In the genomic region with DNA sequence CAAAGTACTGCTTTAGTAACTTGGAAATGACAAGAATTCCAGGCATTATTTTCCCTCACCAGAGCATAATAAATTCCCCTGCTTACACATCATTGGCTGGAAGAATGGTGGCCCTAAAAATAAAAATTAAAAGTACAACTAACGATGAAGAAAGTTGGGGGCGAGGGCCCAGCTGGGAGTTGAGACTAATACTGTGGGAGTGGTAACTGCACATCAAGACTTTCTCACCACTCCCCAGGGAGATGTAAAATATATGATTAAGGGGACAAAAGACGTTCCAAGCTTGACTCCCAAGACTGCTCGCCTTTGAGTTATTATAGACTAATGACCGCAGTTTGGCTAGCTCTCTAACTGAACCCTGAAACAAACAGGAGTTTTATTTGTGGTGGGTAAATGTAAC, we compare ENCODE assay signal across 27 cellular contexts. TPM values are rescaled to one million over a fixed set of nuclear protein-coding genes. Genes with fewer than 3 reads are reported as not detected.
"Had no signal": no experiment of that assay in that cellular context is flagged by ENCODE, and none has a peak within 500 bp of the region (broad histone marks: within the 10 kb centered on the region; RNA-seq: fewer than 3 reads in every experiment).

No MANE protein-coding gene starts in this region.

- H3K9me3 ChIP-seq: lower lobe of right lung, stomach, suprapubic skin, transverse colon had no signal

- FAIRE-seq: kidney, urothelium cell line had no signal

- H3K4me3 ChIP-seq: lower lobe of right lung, smooth muscle cell, stomach, suprapubic skin, transverse colon had no signal

- H3K27me3 ChIP-seq: foreskin keratinocyte, stomach, suprapubic skin, transverse colon had no signal

- H3K27ac ChIP-seq: foreskin keratinocyte, lower lobe of right lung, stomach, suprapubic skin, transverse colon had no signal

- H3K4me1 ChIP-seq: foreskin keratinocyte, lower lobe of right lung, stomach, suprapubic skin, transverse colon had no signal

- H3K36me3 ChIP-seq: lower lobe of right lung, stomach, suprapubic skin, transverse colon had no signal

- H3K4me2 ChIP-seq: smooth muscle cell had no signal

- DNase-seq: activated CD4-positive, alpha-beta T cell treated with anti-CD3 and anti-CD28 coated beads, Interleukin-2, amount 10 ng/mL, durations not matched to agents 24 days and 14 days; activated CD8-positive, alpha-beta memory T cell treated with anti-CD3 and anti-CD28 coated beads, Interleukin-2, amount 10 ng/mL, durations not matched to agents 7 days and 5 days; activated CD8-positive, alpha-beta T cell treated with anti-CD3 and anti-CD28 coated beads for 36 hours; activated effector memory CD4-positive, alpha-beta T cell treated with anti-CD3 and anti-CD28 coated beads, Interleukin-2, amount 50 U/mL, for 16 hours; activated naive CD4-positive, alpha-beta T cell treated with anti-CD3 and anti-CD28 coated beads, Interleukin-2, amount 10 ng/mL, durations not matched to agents 7 days and 5 days; activated T-cell treated with anti-CD3 and anti-CD28 coated beads for 4 hours; amygdala; caudate nucleus; dermis blood vessel endothelial cell; effector CD8-positive, alpha-beta T cell; foreskin keratinocyte; kidney; lower lobe of right lung; mesendoderm; natural killer cell; nucleus accumbens; stimulated activated CD4-positive, alpha-beta T cell treated with anti-CD3 and anti-CD28 coated beads, Interleukin-15, amount 100 ng/mL, for 24 hours; stomach; T-helper 2 cell; transverse colon had no signal

RNA-seq across cellular contexts. Expression of a gene that starts 30.0 kb away (rescaled TPM):
- total RNA-seq: activated CD4-positive, alpha-beta T cell treated with anti-CD3 and anti-CD28 coated beads, Interleukin-2, amount 10 ng/mL, durations not matched to agents 24 days and 14 days; activated CD8-positive, alpha-beta memory T cell treated with anti-CD3 and anti-CD28 coated beads, Interleukin-2, amount 10 ng/mL, durations not matched to agents 7 days and 5 days; activated CD8-positive, alpha-beta T cell treated with anti-CD3 and anti-CD28 coated beads for 36 hours; dermis blood vessel endothelial cell; foreskin keratinocyte; glomerular endothelial cell; kidney; left lobe of liver; natural killer cell; sciatic nerve; smooth muscle cell; suprapubic skin had no signal
- polyA plus RNA-seq: esophagus, foreskin keratinocyte, smooth muscle cell had no signal
